16 cellular contexts compared by ENCODE assay signal in genomic region chr15:67784856-67785430, GRCh38. TPM values are rescaled to one million over a fixed set of nuclear protein-coding genes. Genes with fewer than 3 reads are reported as not detected.
DNase-seq lines count a peak whose midpoint lies in the region; ATAC-seq and TF ChIP-seq lines count a peak whose summit lies in the region.
"Had no signal": no experiment of that assay in that cellular context is flagged by ENCODE, and none has a peak within 500 bp of the region (broad histone marks: within the 10 kb centered on the region; RNA-seq: fewer than 3 reads in every experiment).

No MANE protein-coding gene starts in this region.

- H4K20me1 ChIP-seq in OCI-LY7 (ENCODE audit: insufficient read depth, low read length) (no peaks in the 10 kb centered on the region), hepatocyte (ENCODE audit: insufficient read depth, poor library complexity, severe bottlenecking) (no peaks in the 10 kb centered on the region)

- intact Hi-C loops in CD4-positive, alpha-beta memory T cell (cut with micrococcal nuclease), result no loop called here
- intact Hi-C loops in OCI-LY7 (cut with micrococcal nuclease; ENCODE audit: unreplicated experiment), result loop anchor here (1.0 to 10.0 kb wide), 8 partner anchors 22 to 703 kb away; partner anchors contain the start of genes C15orf61, CLN6, FEM1B and PIAS1

- peak overlapping the region; percentile 63; the same call in 1 of the 2 replicates for H2AFZ ChIP-seq in OCI-LY7 (ENCODE audit: low read length)
- H2AFZ ChIP-seq in hepatocyte, result no peak overlapping the region

- peak overlapping the region in 6 of 7 donors; percentile 73 to 87 (median 82) for H3K27ac Mint-ChIP-seq in CD4-positive, alpha-beta memory T cell
- H3K27ac Mint-ChIP-seq: activated T-helper 1 cell treated with anti-CD3 and anti-CD28 coated beads, Interleukin-12 subunit alpha, Interleukin-12 subunit beta, Interleukin-2, Interleukin-4 antibody, amounts not matched to agents 30 ng/mL and 10 ng/mL and 1 ng/mL, durations not matched to agents 14 hours and 24 hours and 36 hours had no signal

- WGBS in hepatocyte (ENCODE audit: low lambda C conversion rate, missing lambda C conversion rate), result 91% methylated on average over 12 of the region's 12 CpGs

- H3K9me3 ChIP-seq in CD4-positive, alpha-beta memory T cell (ENCODE audit: control insufficient read depth in 1 of 2, low read length in 2 of 2), result no peaks in the 10 kb centered on the region
- no peaks in the 10 kb centered on the region for H3K9me3 ChIP-seq in OCI-LY7 (ENCODE audit: low read length)
- H3K9me3 ChIP-seq in hepatocyte (ENCODE audit: low read depth), result no peaks in the 10 kb centered on the region
- H3K9me3 ChIP-seq: BE2C had no signal

- H3K4me1 Mint-ChIP-seq in CD4-positive, alpha-beta memory T cell, result peaks cover 21 to 31% (median 24%) of the 10 kb centered on the region in 4 donors

- BruUV-seq in OCI-LY7 (replicated peaks; lab: Mats Ljungman, UMichigan), result TSS peak; percentile 74

- H3K27ac ChIP-seq in CD4-positive, alpha-beta memory T cell (ENCODE audit: low read depth, low read length), result no peak overlapping the region
- H3K27ac ChIP-seq in OCI-LY7 (ENCODE audit: low read depth, low read length, poor library complexity, severe bottlenecking) (peak overlapping the region; percentile 96), hepatocyte (no peak overlapping the region)

- H3K79me2 ChIP-seq in OCI-LY7 (ENCODE audit: insufficient read depth, low read depth, low read length) (no peaks in the 10 kb centered on the region), hepatocyte (no peaks in the 10 kb centered on the region)

- POLR2A ChIA-PET in CD4-positive, alpha-beta memory T cell (lab: Charles Lee; ENCODE audit: partially characterized antibody), result interaction anchor here (1.3 to 7.4 kb wide), 7 partner anchors 16 to 243 kb away, joined by 3 to 82 read pairs (median 5); partner anchors contain the start of genes MAP2K5, RNU6-1 and SKOR1
- POLR2A ChIA-PET in OCI-LY7 (lab: Charles Lee), result interaction anchor here (0.7 to 2.6 kb wide), 12 partner anchors 9 to 243 kb away, joined by 3 to 13 read pairs (median 3); partner anchors contain the start of genes MAP2K5, RNU6-1 and SKOR1

- H3K36me3 Mint-ChIP-seq in CD4-positive, alpha-beta memory T cell, result peaks cover 19 to 31% of the 10 kb centered on the region in 2 donors

- CTCF ChIA-PET in CD4-positive, alpha-beta memory T cell (lab: Charles Lee; ENCODE audit: partially characterized antibody), result interaction anchor here (0.7 to 7.9 kb wide), 5 partner anchors 8 to 52 kb away, joined by 3 to 84 read pairs (median 3); partner anchors contain the start of gene RNU6-1
- CTCF ChIA-PET in OCI-LY7 (lab: Charles Lee; ENCODE audit: unreplicated experiment), result interaction anchor here (0.9 to 1.6 kb wide), 3 partner anchors 12 to 47 kb away, joined by 3 to 6 read pairs (median 3); no protein-coding TSS in a partner anchor

- no peaks in the 10 kb centered on the region for H3K27me3 ChIP-seq in CD4-positive, alpha-beta memory T cell (ENCODE audit: insufficient read depth, low read length)
- H3K27me3 ChIP-seq in hepatocyte, result no peaks in the 10 kb centered on the region
- H3K27me3 ChIP-seq: BE2C had no signal

- peaks cover 38% of the 10 kb centered on the region for H3K4me1 ChIP-seq in CD4-positive, alpha-beta memory T cell (ENCODE audit: insufficient read depth, low read length)
- H3K4me1 ChIP-seq in OCI-LY7 (ENCODE audit: insufficient read depth, low read length, poor library complexity, severe bottlenecking) (peaks cover 84% of the 10 kb centered on the region), hepatocyte (ENCODE audit: insufficient read depth) (no peaks in the 10 kb centered on the region)

- H3K4me3 ChIP-seq in CD4-positive, alpha-beta memory T cell (ENCODE audit: low read length in 2 of 2), result no peak overlapping the region
- H3K4me3 ChIP-seq in OCI-LY7 (ENCODE audit: low read depth, low read length, poor library complexity, severe bottlenecking) (peak overlapping the region; percentile 25), hepatocyte (no peak overlapping the region)

- ATAC-seq in GM19351 (IDR thresholded peaks at IDR 0.05; ENCODE audit: unreplicated experiment) (peak; percentile 12), HG02973 (IDR thresholded peaks at IDR 0.05; ENCODE audit: unreplicated experiment) (peak; percentile 3)

- H3K4me3 Mint-ChIP-seq in CD4-positive, alpha-beta memory T cell, result peak overlapping the region in 4 of 8 donors; percentile 25 to 74 (median 56)
- H3K4me3 Mint-ChIP-seq: activated T-helper 1 cell treated with anti-CD3 and anti-CD28 coated beads, Interleukin-12 subunit alpha, Interleukin-12 subunit beta, Interleukin-2, Interleukin-4 antibody, amounts not matched to agents 30 ng/mL and 10 ng/mL and 1 ng/mL, durations not matched to agents 14 hours and 24 hours and 36 hours had no signal

- TF ChIP-seq CTCF in OCI-LY7 (conservative IDR thresholded peaks at IDR 0.05; ENCODE audit: low read length) (no peak), hepatocyte (IDR thresholded peaks at IDR 0.05; ENCODE audit: poor library complexity) (no peak)

- no peaks in the 10 kb centered on the region for H3K36me3 ChIP-seq in CD4-positive, alpha-beta memory T cell (ENCODE audit: insufficient read depth, low read length)
- H3K36me3 ChIP-seq in OCI-LY7 (ENCODE audit: insufficient read depth, low read length) (no peaks in the 10 kb centered on the region), hepatocyte (replicated peaks; ENCODE audit: insufficient read depth, low read depth) (no peaks in the 10 kb centered on the region)
- H3K36me3 ChIP-seq: BE2C had no signal

- no peak for DNase-seq in CD4-positive, alpha-beta memory T cell
- DNase-seq in OCI-LY7 (ENCODE audit: low spot score) (no peak), ACHN (no peak), NCI-H187 (lab: John Stamatoyannopoulos, UW) (no peak), SW480 (ENCODE audit: low spot score) (no peak), hepatocyte (ENCODE audit: low spot score) (no peak)
- DNase-seq: activated CD4-positive, CD25-positive, alpha-beta regulatory T cell; BE2C; hippocampal formation; stimulated activated CD4-positive, alpha-beta T cell treated with anti-CD3 and anti-CD28 coated beads, Interleukin-15, amount 100 ng/mL, for 24 hours had no signal

- no peaks in the 10 kb centered on the region for H3K27me3 Mint-ChIP-seq in CD4-positive, alpha-beta memory T cell

- peak overlapping the region; percentile 67 for H3K4me2 ChIP-seq in OCI-LY7 (ENCODE audit: low read length)
- H3K4me2 ChIP-seq in hepatocyte, result no peak overlapping the region

- in situ Hi-C loops in ACHN (cut with HindIII; ENCODE audit: low pct_ligation_motif_present, low pct_unique_long_range_greater_than_20kb, low sequenced_read_pairs), result no loop called here

- H3K9me3 Mint-ChIP-seq in CD4-positive, alpha-beta memory T cell, result no peaks in the 10 kb centered on the region
- H3K9me3 Mint-ChIP-seq: activated T-helper 1 cell treated with anti-CD3 and anti-CD28 coated beads, Interleukin-12 subunit alpha, Interleukin-12 subunit beta, Interleukin-2, Interleukin-4 antibody, amounts not matched to agents 30 ng/mL and 10 ng/mL and 1 ng/mL, durations not matched to agents 14 hours and 24 hours and 36 hours had no signal

- H3K9me2 ChIP-seq in OCI-LY7 (ENCODE audit: insufficient read depth, low read length) (no peaks in the 10 kb centered on the region), hepatocyte (replicated peaks; ENCODE audit: insufficient read depth) (no peaks in the 10 kb centered on the region)

RNA-seq across cellular contexts. Expression of gene SKOR1, which starts 40.4 kb away (rescaled TPM):
- total RNA-seq in CD4-positive, alpha-beta memory T cell, result under 1 TPM; 0.30 to 0.38 TPM
- under 1 TPM in 1 of 2 donors, not detected in 1; 0.09 TPM for polyA plus RNA-seq in CD4-positive, alpha-beta memory T cell
- total RNA-seq in OCI-LY7 (2014; rRNA removed; shearing (Covaris generic)), result 1.1 and 1.5 TPM in 2 replicates
- total RNA-seq in OCI-LY7 (2022), result 1.0 and 1.6 TPM in 2 replicates
- total RNA-seq in hepatocyte, result 0.12 and 0.23 TPM in 2 replicates
- 0.26 and 0.52 TPM in 2 replicates for polyA plus RNA-seq in hepatocyte

RNA-seq across cellular contexts. Expression of gene RNU6-1, which starts 54.9 kb away (rescaled TPM):
- total RNA-seq in CD4-positive, alpha-beta memory T cell, result not detected
- polyA plus RNA-seq in CD4-positive, alpha-beta memory T cell, result not detected
- not detected in 2 replicates for total RNA-seq in OCI-LY7 (2014; rRNA removed; shearing (Covaris generic))
- total RNA-seq in OCI-LY7 (2022) (not detected in 2 replicates), hepatocyte (not detected in 2 replicates)
- polyA plus RNA-seq in hepatocyte, result not detected in 2 replicates
- total RNA-seq: activated T-helper 1 cell treated with anti-CD3 and anti-CD28 coated beads, Interleukin-12 subunit alpha, Interleukin-12 subunit beta, Interleukin-2, Interleukin-4 antibody, amounts not matched to agents 30 ng/mL and 10 ng/mL and 1 ng/mL, durations not matched to agents 14 hours and 24 hours and 36 hours; LHCN-M2; liver; osteocyte had no signal
- polyA plus RNA-seq: liver had no signal
